ENCODE assay signal across 1 cellular context in the genomic region with DNA sequence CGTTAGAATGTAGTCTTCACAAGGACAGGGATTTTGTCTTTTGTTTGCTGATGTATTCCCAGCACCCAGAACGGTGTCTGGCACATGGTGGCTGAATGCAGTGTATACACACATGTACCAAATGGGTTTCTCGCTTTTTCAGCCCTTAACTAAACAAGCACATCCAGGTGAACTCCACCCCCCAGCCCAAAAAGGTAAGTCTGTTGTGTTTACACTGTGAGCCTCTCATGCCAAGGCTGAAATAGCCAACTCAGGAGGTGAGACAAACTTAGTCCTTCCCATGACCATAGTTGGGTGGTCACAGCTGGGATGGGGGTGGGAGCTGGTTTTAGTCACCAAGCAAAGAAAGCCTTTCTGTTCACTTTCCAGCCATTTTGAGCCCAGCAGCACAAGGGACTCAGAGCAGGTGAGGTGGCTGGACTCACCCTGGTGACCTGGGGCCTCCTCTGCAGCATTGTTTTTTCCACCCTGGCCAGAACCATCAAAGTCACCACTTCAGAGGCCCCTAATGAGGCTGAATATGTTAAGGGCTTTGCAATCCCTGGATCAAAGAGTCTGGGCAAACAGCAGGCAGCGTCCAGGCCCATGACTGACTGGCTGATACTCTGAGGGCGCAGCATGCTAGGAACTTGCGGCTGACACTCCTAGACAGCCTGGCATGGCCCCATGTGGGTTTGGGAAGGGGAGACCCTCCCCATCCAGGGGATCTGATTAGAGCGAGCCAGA.
TF ChIP-seq lines count a peak whose summit lies in the region.

No MANE protein-coding gene starts in this region.

TF ChIP-seq in HepG2, 621 proteins besides CTCF, POLR2A, EP300 and RAD21 (continued from another document and continues in another):
- TF ChIP-seq PCBP2 (optimal IDR thresholded peaks at IDR 0.05; ENCODE audit: low read depth, low read length, poor library complexity, severe bottlenecking), result no peak
- TF ChIP-seq, protein P1, sequence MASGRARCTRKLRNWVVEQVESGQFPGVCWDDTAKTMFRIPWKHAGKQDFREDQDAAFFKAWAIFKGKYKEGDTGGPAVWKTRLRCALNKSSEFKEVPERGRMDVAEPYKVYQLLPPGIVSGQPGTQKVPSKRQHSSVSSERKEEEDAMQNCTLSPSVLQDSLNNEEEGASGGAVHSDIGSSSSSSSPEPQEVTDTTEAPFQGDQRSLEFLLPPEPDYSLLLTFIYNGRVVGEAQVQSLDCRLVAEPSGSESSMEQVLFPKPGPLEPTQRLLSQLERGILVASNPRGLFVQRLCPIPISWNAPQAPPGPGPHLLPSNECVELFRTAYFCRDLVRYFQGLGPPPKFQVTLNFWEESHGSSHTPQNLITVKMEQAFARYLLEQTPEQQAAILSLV (CRISPR knock-in tag; IDR thresholded peaks at IDR 0.05; ENCODE audit: borderline replicate concordance), result no peak
- TF ChIP-seq ZNF496 (CRISPR knock-in tag; IDR thresholded peaks at IDR 0.05; ENCODE audit: insufficient replicate concordance), result no peak
- TF ChIP-seq, protein P2, sequence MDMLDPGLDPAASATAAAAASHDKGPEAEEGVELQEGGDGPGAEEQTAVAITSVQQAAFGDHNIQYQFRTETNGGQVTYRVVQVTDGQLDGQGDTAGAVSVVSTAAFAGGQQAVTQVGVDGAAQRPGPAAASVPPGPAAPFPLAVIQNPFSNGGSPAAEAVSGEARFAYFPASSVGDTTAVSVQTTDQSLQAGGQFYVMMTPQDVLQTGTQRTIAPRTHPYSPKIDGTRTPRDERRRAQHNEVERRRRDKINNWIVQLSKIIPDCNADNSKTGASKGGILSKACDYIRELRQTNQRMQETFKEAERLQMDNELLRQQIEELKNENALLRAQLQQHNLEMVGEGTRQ (IDR thresholded peaks at IDR 0.05; ENCODE audit: low read depth, low read length), result no peak
- TF ChIP-seq, protein P2 (CRISPR knock-in tag; IDR thresholded peaks at IDR 0.05; ENCODE audit: borderline replicate concordance), result no peak
- TF ChIP-seq, protein P3, sequence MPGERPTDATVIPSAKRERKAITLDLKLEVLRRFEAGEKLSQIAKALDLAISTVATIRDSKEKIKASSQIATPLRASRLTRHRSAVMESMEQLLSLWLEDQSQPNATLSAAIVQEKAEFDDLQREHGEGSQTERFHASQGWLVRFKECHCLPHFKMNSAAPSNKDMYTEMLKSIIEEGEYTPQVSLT (CRISPR knock-in tag; IDR thresholded peaks at IDR 0.05; ENCODE audit: borderline replicate concordance, low read depth), result no peak
- TF ChIP-seq REXO4 (CRISPR knock-in tag; IDR thresholded peaks at IDR 0.05; ENCODE audit: borderline replicate concordance), result no peak
- peak; percentile 63 for TF ChIP-seq HNRNPH1 (optimal IDR thresholded peaks at IDR 0.05; ENCODE audit: low read depth, low read length)
- TF ChIP-seq ZBTB8A (CRISPR knock-in tag; IDR thresholded peaks at IDR 0.05; ENCODE audit: borderline replicate concordance, low read depth), result no peak
- TF ChIP-seq RFX3 (CRISPR knock-in tag; IDR thresholded peaks at IDR 0.05), result no peak
- TF ChIP-seq, protein P4, sequence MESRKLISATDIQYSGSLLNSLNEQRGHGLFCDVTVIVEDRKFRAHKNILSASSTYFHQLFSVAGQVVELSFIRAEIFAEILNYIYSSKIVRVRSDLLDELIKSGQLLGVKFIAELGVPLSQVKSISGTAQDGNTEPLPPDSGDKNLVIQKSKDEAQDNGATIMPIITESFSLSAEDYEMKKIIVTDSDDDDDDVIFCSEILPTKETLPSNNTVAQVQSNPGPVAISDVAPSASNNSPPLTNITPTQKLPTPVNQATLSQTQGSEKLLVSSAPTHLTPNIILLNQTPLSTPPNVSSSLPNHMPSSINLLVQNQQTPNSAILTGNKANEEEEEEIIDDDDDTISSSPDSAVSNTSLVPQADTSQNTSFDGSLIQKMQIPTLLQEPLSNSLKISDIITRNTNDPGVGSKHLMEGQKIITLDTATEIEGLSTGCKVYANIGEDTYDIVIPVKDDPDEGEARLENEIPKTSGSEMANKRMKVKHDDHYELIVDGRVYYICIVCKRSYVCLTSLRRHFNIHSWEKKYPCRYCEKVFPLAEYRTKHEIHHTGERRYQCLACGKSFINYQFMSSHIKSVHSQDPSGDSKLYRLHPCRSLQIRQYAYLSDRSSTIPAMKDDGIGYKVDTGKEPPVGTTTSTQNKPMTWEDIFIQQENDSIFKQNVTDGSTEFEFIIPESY (CRISPR knock-in tag; IDR thresholded peaks at IDR 0.05), result no peak
- TF ChIP-seq MEIS2 (CRISPR knock-in tag; IDR thresholded peaks at IDR 0.05), result no peak
- no peak for TF ChIP-seq KLF12 (CRISPR knock-in tag; IDR thresholded peaks at IDR 0.05; ENCODE audit: borderline replicate concordance)
- TF ChIP-seq KAT7 (CRISPR knock-in tag; IDR thresholded peaks at IDR 0.05; ENCODE audit: borderline replicate concordance), result no peak
- TF ChIP-seq ZNF619 (CRISPR knock-in tag; IDR thresholded peaks at IDR 0.05), result no peak
- TF ChIP-seq, protein P5, sequence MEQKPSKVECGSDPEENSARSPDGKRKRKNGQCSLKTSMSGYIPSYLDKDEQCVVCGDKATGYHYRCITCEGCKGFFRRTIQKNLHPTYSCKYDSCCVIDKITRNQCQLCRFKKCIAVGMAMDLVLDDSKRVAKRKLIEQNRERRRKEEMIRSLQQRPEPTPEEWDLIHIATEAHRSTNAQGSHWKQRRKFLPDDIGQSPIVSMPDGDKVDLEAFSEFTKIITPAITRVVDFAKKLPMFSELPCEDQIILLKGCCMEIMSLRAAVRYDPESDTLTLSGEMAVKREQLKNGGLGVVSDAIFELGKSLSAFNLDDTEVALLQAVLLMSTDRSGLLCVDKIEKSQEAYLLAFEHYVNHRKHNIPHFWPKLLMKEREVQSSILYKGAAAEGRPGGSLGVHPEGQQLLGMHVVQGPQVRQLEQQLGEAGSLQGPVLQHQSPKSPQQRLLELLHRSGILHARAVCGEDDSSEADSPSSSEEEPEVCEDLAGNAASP (CRISPR knock-in tag; IDR thresholded peaks at IDR 0.05; ENCODE audit: borderline replicate concordance), result 0 out of 2 replicates have a peak, but pooled peaks have one; percentile 31
- peak; percentile 58 for TF ChIP-seq TEAD3 (CRISPR knock-in tag; optimal IDR thresholded peaks at IDR 0.05; ENCODE audit: borderline replicate concordance)
- TF ChIP-seq HNRNPK (IDR thresholded peaks at IDR 0.05; ENCODE audit: low read depth, low read length, poor library complexity, severe bottlenecking), result no peak
- TF ChIP-seq CENPT (CRISPR knock-in tag; IDR thresholded peaks at IDR 0.05; ENCODE audit: low read depth), result no peak
- TF ChIP-seq ZNF749 (CRISPR knock-in tag; IDR thresholded peaks at IDR 0.05; ENCODE audit: borderline replicate concordance), result 0 out of 2 replicates have a peak, but pooled peaks have one; percentile 55
- TF ChIP-seq SIX4 (CRISPR knock-in tag; IDR thresholded peaks at IDR 0.05), result no peak
- TF ChIP-seq RBFOX2 (IDR thresholded peaks at IDR 0.05; ENCODE audit: low read depth, low read length), result no peak
- TF ChIP-seq, protein P6, sequence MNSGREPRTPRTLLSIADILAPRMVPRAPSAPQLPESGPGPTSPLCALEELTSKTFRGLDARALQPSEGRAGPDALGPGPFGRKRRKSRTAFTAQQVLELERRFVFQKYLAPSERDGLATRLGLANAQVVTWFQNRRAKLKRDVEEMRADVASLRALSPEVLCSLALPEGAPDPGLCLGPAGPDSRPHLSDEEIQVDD (CRISPR knock-in tag; IDR thresholded peaks at IDR 0.05; ENCODE audit: borderline replicate concordance), result no peak
- no peak for TF ChIP-seq ZSCAN30 (CRISPR knock-in tag; IDR thresholded peaks at IDR 0.05)
- peak; percentile 67 for TF ChIP-seq NCOA2 (CRISPR knock-in tag; IDR thresholded peaks at IDR 0.05)
- peak; percentile 25 for TF ChIP-seq HNRNPLL (IDR thresholded peaks at IDR 0.05; ENCODE audit: low read depth, low read length, poor library complexity, severe bottlenecking)
- peak; percentile 56; the same call in 1 of the 2 replicates for TF ChIP-seq ZNF768 (CRISPR knock-in tag; IDR thresholded peaks at IDR 0.05)
- no peak for TF ChIP-seq TGIF2 (CRISPR knock-in tag; IDR thresholded peaks at IDR 0.05)
- no peak; the same call in 1 of the 2 replicates for TF ChIP-seq HMG20B (CRISPR knock-in tag; conservative IDR thresholded peaks at IDR 0.05)
- TF ChIP-seq SMYD3 (CRISPR knock-in tag; IDR thresholded peaks at IDR 0.05), result no peak
- TF ChIP-seq TCF7L2 (IDR thresholded peaks at IDR 0.05; ENCODE audit: low read depth, low read length), result peak; percentile 57; the same call in 1 of the 2 replicates
- TF ChIP-seq, protein P7, sequence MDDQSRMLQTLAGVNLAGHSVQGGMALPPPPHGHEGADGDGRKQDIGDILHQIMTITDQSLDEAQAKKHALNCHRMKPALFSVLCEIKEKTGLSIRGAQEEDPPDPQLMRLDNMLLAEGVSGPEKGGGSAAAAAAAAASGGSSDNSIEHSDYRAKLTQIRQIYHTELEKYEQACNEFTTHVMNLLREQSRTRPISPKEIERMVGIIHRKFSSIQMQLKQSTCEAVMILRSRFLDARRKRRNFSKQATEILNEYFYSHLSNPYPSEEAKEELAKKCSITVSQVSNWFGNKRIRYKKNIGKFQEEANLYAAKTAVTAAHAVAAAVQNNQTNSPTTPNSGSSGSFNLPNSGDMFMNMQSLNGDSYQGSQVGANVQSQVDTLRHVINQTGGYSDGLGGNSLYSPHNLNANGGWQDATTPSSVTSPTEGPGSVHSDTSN (CRISPR knock-in tag; IDR thresholded peaks at IDR 0.05; ENCODE audit: borderline replicate concordance), result no peak
- no peak for TF ChIP-seq POLR2AphosphoS2 (IDR thresholded peaks at IDR 0.05; ENCODE audit: low read depth, low read length)
- TF ChIP-seq PHF5A (CRISPR knock-in tag; IDR thresholded peaks at IDR 0.05; ENCODE audit: low read depth, unreplicated experiment), result no peak
- no peak for TF ChIP-seq SMARCE1 (IDR thresholded peaks at IDR 0.05; ENCODE audit: borderline replicate concordance)
- no peak for TF ChIP-seq STAG1 (CRISPR knock-in tag; IDR thresholded peaks at IDR 0.05)
- TF ChIP-seq, protein P8, sequence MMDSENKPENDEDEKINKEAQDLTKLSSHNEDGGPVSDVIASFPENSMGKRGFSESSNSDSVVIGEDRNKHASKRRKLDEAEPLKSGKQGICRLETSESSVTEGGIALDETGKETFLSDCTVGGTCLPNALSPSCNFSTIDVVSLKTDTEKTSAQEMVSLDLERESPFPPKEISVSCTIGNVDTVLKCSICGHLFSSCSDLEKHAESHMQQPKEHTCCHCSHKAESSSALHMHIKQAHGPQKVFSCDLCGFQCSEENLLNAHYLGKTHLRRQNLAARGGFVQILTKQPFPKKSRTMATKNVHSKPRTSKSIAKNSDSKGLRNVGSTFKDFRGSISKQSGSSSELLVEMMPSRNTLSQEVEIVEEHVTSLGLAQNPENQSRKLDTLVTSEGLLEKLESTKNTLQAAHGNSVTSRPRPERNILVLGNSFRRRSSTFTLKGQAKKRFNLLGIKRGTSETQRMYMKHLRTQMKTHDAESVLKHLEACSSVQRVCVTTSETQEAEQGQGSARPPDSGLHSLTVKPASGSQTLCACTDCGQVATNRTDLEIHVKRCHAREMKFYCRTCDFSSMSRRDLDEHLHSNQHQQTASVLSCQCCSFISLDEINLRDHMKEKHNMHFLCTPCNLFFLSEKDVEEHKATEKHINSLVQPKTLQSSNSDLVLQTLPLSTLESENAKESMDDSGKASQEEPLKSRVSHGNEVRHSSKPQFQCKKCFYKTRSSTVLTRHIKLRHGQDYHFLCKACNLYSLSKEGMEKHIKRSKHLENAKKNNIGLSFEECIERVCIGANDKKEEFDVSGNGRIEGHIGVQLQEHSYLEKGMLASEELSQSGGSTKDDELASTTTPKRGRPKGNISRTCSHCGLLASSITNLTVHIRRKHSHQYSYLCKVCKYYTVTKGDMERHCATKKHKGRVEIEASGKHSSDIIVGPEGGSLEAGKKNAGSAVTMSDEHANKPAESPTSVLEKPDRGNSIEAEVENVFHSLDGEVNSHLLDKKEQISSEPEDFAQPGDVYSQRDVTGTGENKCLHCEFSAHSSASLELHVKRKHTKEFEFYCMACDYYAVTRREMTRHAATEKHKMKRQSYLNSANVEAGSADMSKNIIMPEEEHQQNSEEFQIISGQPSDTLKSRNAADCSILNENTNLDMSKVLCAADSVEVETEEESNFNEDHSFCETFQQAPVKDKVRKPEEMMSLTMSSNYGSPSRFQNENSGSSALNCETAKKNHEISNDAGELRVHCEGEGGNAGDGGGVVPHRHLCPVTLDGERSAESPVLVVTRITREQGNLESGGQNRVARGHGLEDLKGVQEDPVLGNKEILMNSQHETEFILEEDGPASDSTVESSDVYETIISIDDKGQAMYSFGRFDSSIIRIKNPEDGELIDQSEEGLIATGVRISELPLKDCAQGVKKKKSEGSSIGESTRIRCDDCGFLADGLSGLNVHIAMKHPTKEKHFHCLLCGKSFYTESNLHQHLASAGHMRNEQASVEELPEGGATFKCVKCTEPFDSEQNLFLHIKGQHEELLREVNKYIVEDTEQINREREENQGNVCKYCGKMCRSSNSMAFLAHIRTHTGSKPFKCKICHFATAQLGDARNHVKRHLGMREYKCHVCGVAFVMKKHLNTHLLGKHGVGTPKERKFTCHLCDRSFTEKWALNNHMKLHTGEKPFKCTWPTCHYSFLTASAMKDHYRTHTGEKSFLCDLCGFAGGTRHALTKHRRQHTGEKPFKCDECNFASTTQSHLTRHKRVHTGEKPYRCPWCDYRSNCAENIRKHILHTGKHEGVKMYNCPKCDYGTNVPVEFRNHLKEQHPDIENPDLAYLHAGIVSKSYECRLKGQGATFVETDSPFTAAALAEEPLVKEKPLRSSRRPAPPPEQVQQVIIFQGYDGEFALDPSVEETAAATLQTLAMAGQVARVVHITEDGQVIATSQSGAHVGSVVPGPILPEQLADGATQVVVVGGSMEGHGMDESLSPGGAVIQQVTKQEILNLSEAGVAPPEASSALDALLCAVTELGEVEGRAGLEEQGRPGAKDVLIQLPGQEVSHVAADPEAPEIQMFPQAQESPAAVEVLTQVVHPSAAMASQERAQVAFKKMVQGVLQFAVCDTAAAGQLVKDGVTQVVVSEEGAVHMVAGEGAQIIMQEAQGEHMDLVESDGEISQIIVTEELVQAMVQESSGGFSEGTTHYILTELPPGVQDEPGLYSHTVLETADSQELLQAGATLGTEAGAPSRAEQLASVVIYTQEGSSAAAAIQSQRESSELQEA (CRISPR knock-in tag; IDR thresholded peaks at IDR 0.05; ENCODE audit: not compliant biosample characterization), result no peak
